8 cellular contexts compared by ENCODE assay signal in genomic region chr5:154937718-154938466, GRCh38.
A peak's percentile ranks its signal among the peaks of the same experiment; 100 is the strongest.
DNase-seq lines count a peak whose midpoint lies in the region; ATAC-seq and TF ChIP-seq lines count a peak whose summit lies in the region.

Gene GEMIN5, minus strand, starts transcription at chr5:154938211. Its CDS starts 78 bp downstream, at chr5:154938133.

- DNase-seq in AG04449 (ENCODE audit: low read depth, low spot score), result no peak
- peak; percentile 93 for DNase-seq in NCI-H2196 (lab: John Stamatoyannopoulos, UW; ENCODE audit: unreplicated experiment)
- DNase-seq in activated CD4-positive, CD25-positive, alpha-beta regulatory T cell (lab: John Stamatoyannopoulos, UW), result peak; percentile 51 to 69 (median 66)
- peak; percentile 81 for DNase-seq in central memory CD4-positive, alpha-beta T cell
- DNase-seq in iris pigment epithelial cell (ENCODE audit: low read depth), result peak; percentile 89
- peak; percentile 81 for DNase-seq in stimulated activated CD4-positive, alpha-beta T cell treated with anti-CD3 and anti-CD28 coated beads, Interleukin-12 subunit alpha, Interleukin-12 subunit beta, amount 100 ng/mL, for 4 hours

- peak within 1 kb of the TSS; percentile 85 for H3K4me3 ChIP-seq in AG04449 (ENCODE audit: low read depth, low read length)

- peak; percentile 88 for ATAC-seq in GM18867 (IDR thresholded peaks at IDR 0.05; ENCODE audit: unreplicated experiment)
- peak; percentile 84 for ATAC-seq in HG03097 (IDR thresholded peaks at IDR 0.05; ENCODE audit: low FRiP score, unreplicated experiment)

- CTCF ChIA-PET in AG04449 (lab: Yijun Ruan, JAX), result interaction anchor here (0.7 to 2.9 kb wide), 2 partner anchors 8 to 66 kb away, joined by 3 to 9 read pairs; no protein-coding TSS in a partner anchor

- no peak for TF ChIP-seq CTCF in AG04449 (IDR thresholded peaks at IDR 0.05; ENCODE audit: insufficient read depth, low read length, missing control alignments)

- POLR2A ChIA-PET in AG04449 (lab: Yijun Ruan, JAX), result interaction anchor here (1.3 kb wide), 1 partner anchor 21 kb away, joined by 3 read pairs; no protein-coding TSS in a partner anchor
